Comparison of ENCODE assay signal across 9 cellular contexts in the genomic region with DNA sequence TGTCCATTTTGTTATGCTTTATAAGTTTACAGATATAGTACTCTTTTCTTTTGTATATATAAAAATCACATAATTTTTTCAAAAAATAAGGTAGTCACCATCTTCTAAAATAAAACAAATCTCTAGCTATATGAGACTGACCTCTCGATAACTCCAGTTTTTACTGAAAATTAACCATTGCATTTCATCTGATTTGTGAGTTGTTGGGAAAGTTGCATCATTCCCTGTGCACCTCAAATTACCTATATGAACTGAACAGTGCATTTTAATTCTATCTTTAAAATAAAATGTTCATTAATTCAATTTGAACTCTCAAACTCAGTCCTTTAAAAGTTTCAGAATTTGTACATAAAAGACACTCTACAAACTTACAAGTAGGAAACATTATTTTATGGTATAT.
"Had no signal": no experiment of that assay in that cellular context is flagged by ENCODE, and none has a peak within 500 bp of the region (broad histone marks: within the 10 kb centered on the region; RNA-seq: fewer than 3 reads in every experiment).

No MANE protein-coding gene starts in this region.

- H3K4me2 ChIP-seq: KMS-11 had no signal

- FAIRE-seq: HepG2, HTR-8/SVneo had no signal

- H3K27ac ChIP-seq: HL-60, KMS-11 had no signal

- H3K4me3 Mint-ChIP-seq: IgD-negative memory B cell had no signal

- H3K9ac ChIP-seq: KMS-11 had no signal

- H3K27ac Mint-ChIP-seq: IgD-negative memory B cell had no signal

- DNase-seq: IMR-90, Karpas-422, KBM-7, KG1 had no signal

- H3K27me3 Mint-ChIP-seq: IgD-negative memory B cell had no signal

- H3K9me3 Mint-ChIP-seq: IgD-negative memory B cell had no signal

- H3K36me3 Mint-ChIP-seq: IgD-negative memory B cell had no signal

- ATAC-seq: HepG2 had no signal

- H3K4me1 Mint-ChIP-seq: IgD-negative memory B cell had no signal
